In genomic region chr1:226073184-226073950, GRCh38 we compare ENCODE assay signal across 19 cellular contexts. TPM values are rescaled to one million over a fixed set of nuclear protein-coding genes. Genes with fewer than 3 reads are reported as not detected.
DNase-seq lines count a peak whose midpoint lies in the region; ATAC-seq, FAIRE-seq and TF ChIP-seq lines count a peak whose summit lies in the region.
"Had no signal": no experiment of that assay in that cellular context is flagged by ENCODE, and none has a peak within 500 bp of the region (broad histone marks: within the 10 kb centered on the region; RNA-seq: fewer than 3 reads in every experiment).

No MANE protein-coding gene starts in this region.

- intact Hi-C loops in K562 (cut with micrococcal nuclease) = no loop called here

- no peaks in the 10 kb centered on the region for H3K4me1 ChIP-seq in K562 (replicated peaks in 1 of 2; ENCODE audit: control insufficient read depth in 2 of 2, insufficient read depth in 2 of 2, low read length in 2 of 2)

- H3K4me3 ChIP-seq in K562 = no peak overlapping the region
- H3K4me3 ChIP-seq: left lung, Peyer's patch had no signal

- H3K27ac ChIP-seq in K562 (ENCODE audit: extremely low read depth, low read depth, low read length) = no peak overlapping the region
- no peak overlapping the region for H3K27ac ChIP-seq in caudate nucleus (ENCODE audit: low read depth, low read length)
- H3K27ac ChIP-seq: left lung, Peyer's patch had no signal

- no peak overlapping the region for H2AFZ ChIP-seq in K562 (ENCODE audit: low read depth, low read length)

- no peaks in the 10 kb centered on the region for H3K9me3 Mint-ChIP-seq in IgD-negative memory B cell
- no peaks in the 10 kb centered on the region for H3K9me3 Mint-ChIP-seq in nephron progenitor cell
- H3K9me3 Mint-ChIP-seq in type B pancreatic cell = no peaks in the 10 kb centered on the region
- H3K9me3 Mint-ChIP-seq: activated T-helper 17 cell treated with anti-CD3 and anti-CD28 coated beads, Interleukin-2, amount 50 U/mL, for 72 hours had no signal

- peak; percentile 55 for TF ChIP-seq POLR2A in K562 (conservative IDR thresholded peaks at IDR 0.05)

- H3K9ac ChIP-seq in K562 (ENCODE audit: insufficient read depth in 1 of 2, low read depth in 2 of 2, low read length in 2 of 2) = no peak overlapping the region

- peaks cover 24% of the 10 kb centered on the region for H3K79me2 ChIP-seq in K562 (ENCODE audit: control insufficient read depth, insufficient read depth, low read length)

- no peak overlapping the region for H3K4me2 ChIP-seq in K562 (ENCODE audit: insufficient read depth, low read length)

- CTCF ChIA-PET in K562 (lab: Yijun Ruan, JAX; ENCODE audit: low intra/inter-chr PET ratio) = interaction anchor here (0.6 kb wide), 1 partner anchor 48 kb away, joined by 3 read pairs; no protein-coding TSS in a partner anchor

- no TSS peak for BruUV-seq in K562 (replicated peaks; lab: Mats Ljungman, UMichigan)

- TF ChIP-seq CTCF in D721Med (IDR thresholded peaks at IDR 0.05; ENCODE audit: insufficient read depth, missing control alignments) (no peak), K562 (IDR thresholded peaks at IDR 0.05 in 2 of 3, conservative IDR thresholded peaks at IDR 0.05 in 1 of 3; ENCODE audit: insufficient read depth in 2 of 3, low read depth in 1 of 3, low read length in 3 of 3) (no peak), nephron progenitor cell (IDR thresholded peaks at IDR 0.05) (no peak), type B pancreatic cell (conservative IDR thresholded peaks at IDR 0.05) (no peak)

- H4K20me1 ChIP-seq in K562 (replicated peaks; ENCODE audit: control insufficient read depth, insufficient read depth, low read length) = peaks cover 26% of the 10 kb centered on the region

- no peak for TF ChIP-seq RAD21 in K562 (CRISPR knock-in tag; conservative IDR thresholded peaks at IDR 0.05 in 1 of 2, IDR thresholded peaks at IDR 0.05 in 1 of 2)

- peaks cover 5% of the 10 kb centered on the region for H3K9me1 ChIP-seq in K562 (ENCODE audit: control insufficient read depth, insufficient read depth, low read length)

- no peaks in the 10 kb centered on the region for H3K9me3 ChIP-seq in K562 (replicated peaks; ENCODE audit: control insufficient read depth, insufficient read depth, low read depth, low read length)
- H3K9me3 ChIP-seq: left lung, Peyer's patch had no signal

- DNase-seq in D721Med (ENCODE audit: insufficient read length, low spot score) (no peak), K562 (ENCODE audit: extremely low read depth in 1 of 4, low spot score in 3 of 4) (no peak), nephron progenitor cell (no peak), caudate nucleus (lab: John Stamatoyannopoulos, UW) (no peak), type B pancreatic cell (ENCODE audit: extremely low spot score, unreplicated experiment) (no peak), HK-2 (ENCODE audit: unreplicated experiment) (no peak)
- DNase-seq: activated CD4-positive, CD25-positive, alpha-beta regulatory T cell treated with anti-CD3 and anti-CD28 coated beads, Interleukin-2, amount 50 U/mL, for 72 hours; activated CD8-positive, alpha-beta memory T cell treated with anti-CD3 and anti-CD28 coated beads for 24 hours; amygdala; effector CD8-positive, alpha-beta T cell; left lung; NCI-H1694; Peyer's patch; stimulated activated naive CD8-positive, alpha-beta T cell treated with anti-CD3 and anti-CD28 coated beads, Interleukin-15, Interleukin-2, amounts not matched to agents 100 U/mL and 50 U/mL, for 24 hours; T-helper 9 cell; trophoblast cell had no signal

- H3K27ac Mint-ChIP-seq in IgD-negative memory B cell = peak overlapping the region in 2 of 3 donors; percentile 53 to 82
- peak overlapping the region; percentile 76 for H3K27ac Mint-ChIP-seq in nephron progenitor cell
- no peak overlapping the region for H3K27ac Mint-ChIP-seq in type B pancreatic cell
- H3K27ac Mint-ChIP-seq: activated T-helper 17 cell treated with anti-CD3 and anti-CD28 coated beads, Interleukin-2, amount 50 U/mL, for 72 hours had no signal

- FAIRE-seq in D721Med (lab: Jason Lieb, UNC) = peak; percentile 97
- FAIRE-seq in K562 (lab: Jason Lieb, UNC) = no peak
- FAIRE-seq: H1 had no signal

- peaks cover 49% of the 10 kb centered on the region for H3K36me3 ChIP-seq in K562 (ENCODE audit: control insufficient read depth, insufficient read depth, low read length)

- no peaks in the 10 kb centered on the region for H3K27me3 ChIP-seq in K562 (ENCODE audit: control insufficient read depth in 2 of 2, insufficient read depth in 2 of 2, low read length in 2 of 2)
- H3K27me3 ChIP-seq: left lung, Peyer's patch had no signal

- no peak for TF ChIP-seq EP300 in K562 (IDR thresholded peaks at IDR 0.05; ENCODE audit: low read length)

- POLR2A ChIA-PET in K562 (lab: Yijun Ruan, JAX) = interaction anchor here (0.6 to 6.8 kb wide), 14 partner anchors 7 to 496 kb away, joined by 3 to 49 read pairs (median 4); partner anchors contain the start of genes H3-3A and SDE2

- H3K4me1 Mint-ChIP-seq in IgD-negative memory B cell = peaks cover 10 to 20% (median 20%) of the 10 kb centered on the region in 3 donors
- H3K4me1 Mint-ChIP-seq in nephron progenitor cell = peaks cover 15% of the 10 kb centered on the region
- peaks cover 13% of the 10 kb centered on the region for H3K4me1 Mint-ChIP-seq in type B pancreatic cell (ENCODE audit: unreplicated experiment)

- WGBS in K562 (ENCODE audit: insufficient coverage, low coverage, missing lambda C conversion rate) = 48% methylated on average over 6 of the region's 6 CpGs

- H3K27me3 Mint-ChIP-seq in IgD-negative memory B cell = no peaks in the 10 kb centered on the region
- H3K27me3 Mint-ChIP-seq in nephron progenitor cell (ENCODE audit: low read depth, poor library complexity) = no peaks in the 10 kb centered on the region
- H3K27me3 Mint-ChIP-seq in type B pancreatic cell = no peaks in the 10 kb centered on the region
- H3K27me3 Mint-ChIP-seq: activated T-helper 17 cell treated with anti-CD3 and anti-CD28 coated beads, Interleukin-2, amount 50 U/mL, for 72 hours had no signal

- in situ Hi-C loops in K562 (cut with MboI) = no loop called here

- H3K36me3 Mint-ChIP-seq in IgD-negative memory B cell (peaks cover 2% of the 10 kb centered on the region), nephron progenitor cell (ENCODE audit: low read depth) (peaks cover 48% of the 10 kb centered on the region), type B pancreatic cell (peaks cover 39% of the 10 kb centered on the region)

- H3K4me3 Mint-ChIP-seq in IgD-negative memory B cell = no peak overlapping the region
- H3K4me3 Mint-ChIP-seq in nephron progenitor cell = no peak overlapping the region
- H3K4me3 Mint-ChIP-seq in type B pancreatic cell = no peak overlapping the region
- H3K4me3 Mint-ChIP-seq: activated T-helper 17 cell treated with anti-CD3 and anti-CD28 coated beads, Interleukin-2, amount 50 U/mL, for 72 hours had no signal

- ATAC-seq in K562 = peak; percentile 45
- ATAC-seq: activated T-helper 17 cell treated with anti-CD3 and anti-CD28 coated beads, Interleukin-2, amount 50 U/mL, for 72 hours; left lung; stimulated activated naive CD8-positive, alpha-beta T cell treated with anti-CD3 and anti-CD28 coated beads, Interleukin-15, Interleukin-2, amounts not matched to agents 100 U/mL and 50 U/mL, for 24 hours had no signal

TF ChIP-seq in K562, 482 proteins besides CTCF, POLR2A, EP300 and RAD21 (continues in another document):
- TF ChIP-seq ZNF551 (CRISPR knock-in tag; IDR thresholded peaks at IDR 0.05) (0 out of 2 replicates have a peak, but pooled peaks have one; percentile 16), NFE2L1 (tag; IDR thresholded peaks at IDR 0.05; ENCODE audit: borderline replicate concordance, low read depth) (no peak), KHSRP (IDR thresholded peaks at IDR 0.05) (peak; percentile 47; the same call in 1 of the 2 replicates), ZNF324 (CRISPR knock-in tag; IDR thresholded peaks at IDR 0.05) (peak; percentile 43; the same call in 1 of the 2 replicates), CCNT2 (IDR thresholded peaks at IDR 0.05; ENCODE audit: borderline replicate concordance, extremely low read depth, insufficient read length, low read depth, low read length) (peak; percentile 21), SUPT5H (IDR thresholded peaks at IDR 0.05) (peak; percentile 57)

RNA-seq across cellular contexts. Expression of gene H3-3A, which starts 10.9 kb away (rescaled TPM):
- polyA plus RNA-seq in IgD-negative memory B cell = 1,011 TPM
- 33.3 and 126 TPM in 2 replicates for total RNA-seq in K562 (2011; cell fraction: chromatin; rRNA removed; ENCODE audit: low replicate concordance)
- 45.1 and 46.9 TPM in 2 replicates for total RNA-seq in K562 (2011; cell fraction: nucleolus; rRNA removed)
- total RNA-seq in K562 (2011; cell fraction: nucleoplasm; rRNA removed) = 88.2 and 158 TPM in 2 replicates
- 412 and 510 TPM in 2 replicates for total RNA-seq in K562 (2014; rRNA removed)
- 517 and 565 TPM in 2 replicates for total RNA-seq in K562 (2014; rRNA removed; fragmentation: Illumina TruSeq; extraction: Trizol)
- total RNA-seq in K562 (2015; rRNA removed; fragmentation: Illumina TruSeq; extraction: Trizol) = 394 and 426 TPM in 2 replicates
- 808 and 835 TPM in 2 replicates for total RNA-seq in K562 (2021)
- 812 and 877 TPM in 2 replicates for polyA plus RNA-seq in K562 (2011; rRNA removed)
- 605 and 678 TPM in 2 replicates for polyA plus RNA-seq in K562 (2011; cell fraction: cytosol; rRNA removed)
- polyA plus RNA-seq in K562 (2011; cell fraction: nucleus; rRNA removed) = 136 and 194 TPM in 2 replicates
- 834 and 880 TPM in 2 replicates for polyA plus RNA-seq in K562 (2012)
- polyA plus RNA-seq in K562 (2014; fragmentation: Illumina TruSeq; extraction: Trizol) = 758 and 923 TPM in 2 replicates
- 100 to 1,000 TPM; 543 to 591 TPM for polyA plus RNA-seq in K562 (2014; fragmentation: Nextera tagmentation; extraction: Ambion mirVana)
- polyA plus RNA-seq in K562 (2014; rRNA removed) = 975 and 1,083 TPM in 2 replicates
- 127 and 157 TPM in 2 replicates for polyA minus RNA-seq in K562 (2011; rRNA and poly(A)+ RNA removed)
- 116 and 160 TPM in 2 replicates for polyA minus RNA-seq in K562 (2011; cell fraction: cytosol; rRNA and poly(A)+ RNA removed)
- polyA minus RNA-seq in K562 (2011; cell fraction: nucleus; rRNA and poly(A)+ RNA removed) = 24.4 and 52.3 TPM in 2 replicates
- total RNA-seq in type B pancreatic cell (ENCODE audit: low replicate concordance) = 684 and 873 TPM in 2 replicates
